ENCODE assay signal across 11 cellular contexts in genomic region chr17:63439682-63440081, GRCh38. TPM values are rescaled to one million over a fixed set of nuclear protein-coding genes. Genes with fewer than 3 reads are reported as not detected.
DNase-seq lines count a peak whose midpoint lies in the region; ATAC-seq, FAIRE-seq and TF ChIP-seq lines count a peak whose summit lies in the region.
"Had no signal": no experiment of that assay in that cellular context is flagged by ENCODE, and none has a peak within 500 bp of the region (broad histone marks: within the 10 kb centered on the region; RNA-seq: fewer than 3 reads in every experiment).

No MANE protein-coding gene starts in this region.

- no peak for TF ChIP-seq EP300 in A549 (IDR thresholded peaks at IDR 0.05)

- H3K36me3 ChIP-seq in adipocyte (ENCODE audit: control insufficient read depth, insufficient read depth, low read length, severe bottlenecking) (no peaks in the 10 kb centered on the region), lower lobe of right lung (peaks cover 7% of the 10 kb centered on the region)

- DNase-seq in A549 (ENCODE audit: low read depth in 1 of 2, low spot score in 1 of 2) (no peak), H54 (ENCODE audit: insufficient read length, low spot score) (peak; percentile 88), adipocyte (ENCODE audit: low read depth) (peak; percentile 18), lower lobe of right lung (no peak), lower leg skin (ENCODE audit: low spot score in 2 of 2) (no peak), G401 (ENCODE audit: low spot score) (no peak), ecto neural progenitor cell (ENCODE audit: low spot score) (no peak), retina (no peak)
- DNase-seq: activated CD4-positive, alpha-beta T cell treated with anti-CD3 and anti-CD28 coated beads, Interleukin-2, amount 50 U/mL, for 1 hour; NCI-H146 had no signal

- TF ChIP-seq POLR2A in A549 (IDR thresholded peaks at IDR 0.05; ENCODE audit: low read length), result no peak
- no peak for TF ChIP-seq POLR2A in H54 (IDR thresholded peaks at IDR 0.05; ENCODE audit: low read depth, low read length)
- no peak for TF ChIP-seq POLR2A in lower leg skin (IDR thresholded peaks at IDR 0.05)

- H3K27me3 ChIP-seq in adipocyte (replicated peaks; ENCODE audit: control insufficient read depth, insufficient read depth, low read length) (no peaks in the 10 kb centered on the region), lower lobe of right lung (ENCODE audit: low read depth) (no peaks in the 10 kb centered on the region)
- H3K27me3 ChIP-seq: hepatocyte had no signal

- ATAC-seq in A549, result no peak
- no peak for ATAC-seq in lower lobe of right lung

- 88% methylated on average over 8 of the region's 8 CpGs for WGBS in A549 (ENCODE audit: missing lambda C conversion rate)
- 54 to 67% methylated on average over 8 of the region's 8 CpGs for WGBS in lower leg skin, 2 donors

- H3K4me1 ChIP-seq in A549, result peaks cover 19% of the 10 kb centered on the region
- H3K4me1 ChIP-seq in adipocyte (ENCODE audit: control insufficient read depth, insufficient read depth, low read length), result peaks cover 38% of the 10 kb centered on the region
- H3K4me1 ChIP-seq in lower lobe of right lung, result peaks cover 64% of the 10 kb centered on the region

- in situ Hi-C loops in G401 (cut with HindIII; ENCODE audit: low sequenced_read_pairs), result no loop called here

- FAIRE-seq in A549 (lab: Jason Lieb, UNC) (no peak), H54 (lab: Jason Lieb, UNC) (no peak)

- intact Hi-C loops in lower lobe of right lung (cut with DNase I) (no loop called here), lower leg skin (cut with DNase I; ENCODE audit: low total_unique reads) (loop anchor here (5.0 kb wide), 1 partner anchor 38 kb away; the partner anchor contains the start of gene ACE)

- H3K4me3 ChIP-seq in A549 (no peak overlapping the region), adipocyte (ENCODE audit: low read length) (peak overlapping the region; percentile 53), lower lobe of right lung (no peak overlapping the region), lower leg skin (ENCODE audit: low read depth, poor library complexity, severe bottlenecking) (no peak overlapping the region)
- H3K4me3 ChIP-seq: hepatocyte had no signal

- POLR2A ChIA-PET in A549 (lab: Yijun Ruan, JAX), result no interaction called here

- peak overlapping the region; percentile 66 for H3K9ac ChIP-seq in adipocyte (ENCODE audit: low read length)

- CTCF ChIA-PET in A549 (lab: Yijun Ruan, JAX), result interaction anchor here (2.1 to 23.8 kb wide), 4 partner anchors 11 to 173 kb away, joined by 8 to 364 read pairs (median 180); partner anchors contain the start of gene ACE

- TF ChIP-seq CTCF in A549 (IDR thresholded peaks at IDR 0.05) (no peak), lower lobe of right lung (IDR thresholded peaks at IDR 0.05) (no peak), lower leg skin (IDR thresholded peaks at IDR 0.05) (no peak)

- no peaks in the 10 kb centered on the region for H3K9me3 ChIP-seq in A549
- no peaks in the 10 kb centered on the region for H3K9me3 ChIP-seq in adipocyte (ENCODE audit: control insufficient read depth, low read length)
- H3K9me3 ChIP-seq in lower lobe of right lung, result no peaks in the 10 kb centered on the region

- H3K4me2 ChIP-seq in A549, result no peak overlapping the region
- H3K4me2 ChIP-seq: hepatocyte had no signal

- no peak for TF ChIP-seq RAD21 in A549 (conservative IDR thresholded peaks at IDR 0.05 in 1 of 2, IDR thresholded peaks at IDR 0.05 in 1 of 2)

- no peak overlapping the region for H3K27ac ChIP-seq in A549
- peak overlapping the region; percentile 71 for H3K27ac ChIP-seq in lower lobe of right lung
- H3K27ac ChIP-seq: hepatocyte had no signal

TF ChIP-seq in A549, 52 proteins besides CTCF, POLR2A, EP300 and RAD21:
- TF ChIP-seq HMGXB4 (CRISPR knock-in tag; IDR thresholded peaks at IDR 0.05; ENCODE audit: borderline replicate concordance) (no peak), HOXA7 (CRISPR knock-in tag; IDR thresholded peaks at IDR 0.05) (no peak), POLR2AphosphoS2 (conservative IDR thresholded peaks at IDR 0.05; ENCODE audit: low read length) (0 out of 2 replicates have a peak, but pooled peaks have one; percentile 24), CBX2 (IDR thresholded peaks at IDR 0.05; ENCODE audit: borderline replicate concordance, low read depth) (no peak)
- TF ChIP-seq, protein P1, sequence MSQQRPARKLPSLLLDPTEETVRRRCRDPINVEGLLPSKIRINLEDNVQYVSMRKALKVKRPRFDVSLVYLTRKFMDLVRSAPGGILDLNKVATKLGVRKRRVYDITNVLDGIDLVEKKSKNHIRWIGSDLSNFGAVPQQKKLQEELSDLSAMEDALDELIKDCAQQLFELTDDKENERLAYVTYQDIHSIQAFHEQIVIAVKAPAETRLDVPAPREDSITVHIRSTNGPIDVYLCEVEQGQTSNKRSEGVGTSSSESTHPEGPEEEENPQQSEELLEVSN (IDR thresholded peaks at IDR 0.05; ENCODE audit: borderline replicate concordance, low read depth), result no peak

RNA-seq across cellular contexts. Expression of gene CYB561, which starts 6.4 kb away (rescaled TPM):
- polyA plus RNA-seq in A549 (2011; rRNA removed) (16.6 and 19.7 TPM in 2 replicates), A549 (2017; fragmentation: RNase III; extraction: RNeasy Plus Mini Kit Qiagen cat#74134 plus additional on column Dnase treatment) (26.8 to 29.8 TPM (median 27.2 TPM) in 3 replicates)
- 23.2 and 33.5 TPM in 2 replicates for polyA plus RNA-seq in A549 (2012; cell fraction: cytosol; rRNA removed)
- 43.4 and 61.5 TPM in 2 replicates for polyA plus RNA-seq in A549 (2012; cell fraction: nucleus; rRNA removed)
- 29.3 and 38.2 TPM in 2 replicates for polyA minus RNA-seq in A549 (2011; rRNA and poly(A)+ RNA removed)
- total RNA-seq in lower lobe of right lung (49.9 TPM), lower leg skin (10 to 100 TPM; 41.7 to 74.6 (median 56.4) TPM)
- 1.5 TPM in 1 of 2 replicates, not detected in the other for total RNA-seq in G401 (2014; rRNA removed; shearing (Covaris generic))

RNA-seq across cellular contexts. Expression of gene ACE, which starts 37.2 kb away (rescaled TPM):
- 0.22 and 0.38 TPM in 2 replicates for polyA plus RNA-seq in A549 (2011; rRNA removed)
- polyA plus RNA-seq in A549 (2012; cell fraction: cytosol; rRNA removed), result 0.26 and 0.45 TPM in 2 replicates
- 0.81 and 1.6 TPM in 2 replicates for polyA plus RNA-seq in A549 (2012; cell fraction: nucleus; rRNA removed)
- polyA plus RNA-seq in A549 (2017; fragmentation: RNase III; extraction: RNeasy Plus Mini Kit Qiagen cat#74134 plus additional on column Dnase treatment), result 0.31 to 0.52 TPM (median 0.32 TPM) in 3 replicates
- polyA minus RNA-seq in A549 (2011; rRNA and poly(A)+ RNA removed), result 1.4 and 1.9 TPM in 2 replicates
- total RNA-seq in lower lobe of right lung, result 90.7 TPM
- 10 to 100 TPM in 1 of 4 donors, 1 to 10 TPM in 3; 3.0 to 10.2 (median 7.2) TPM for total RNA-seq in lower leg skin
- 1.1 and 2.4 TPM in 2 replicates for total RNA-seq in G401 (2014; rRNA removed; shearing (Covaris generic))

Comparison
In these comparisons a context has a peak if more than half of its experiments do, and no peak if none do; other contexts are left out.
1. DNase-seq: peak in H54 (single experiment) and adipocyte (single experiment); none in A549 (0 of 2), lower lobe of right lung (single experiment), lower leg skin (0 of 2), G401 (single experiment), ecto neural progenitor cell (single experiment) and retina (single experiment).
2. RNA of gene CYB561, which starts 6.4 kb away (total RNA-seq): 41.7 to 74.6 TPM in lower leg skin and 49.9 TPM in lower lobe of right lung (single experiment); 1.5 TPM in G401; every median in the first group is over 10 times any median in the second.